11 cellular contexts compared by ENCODE assay signal in the genomic region with DNA sequence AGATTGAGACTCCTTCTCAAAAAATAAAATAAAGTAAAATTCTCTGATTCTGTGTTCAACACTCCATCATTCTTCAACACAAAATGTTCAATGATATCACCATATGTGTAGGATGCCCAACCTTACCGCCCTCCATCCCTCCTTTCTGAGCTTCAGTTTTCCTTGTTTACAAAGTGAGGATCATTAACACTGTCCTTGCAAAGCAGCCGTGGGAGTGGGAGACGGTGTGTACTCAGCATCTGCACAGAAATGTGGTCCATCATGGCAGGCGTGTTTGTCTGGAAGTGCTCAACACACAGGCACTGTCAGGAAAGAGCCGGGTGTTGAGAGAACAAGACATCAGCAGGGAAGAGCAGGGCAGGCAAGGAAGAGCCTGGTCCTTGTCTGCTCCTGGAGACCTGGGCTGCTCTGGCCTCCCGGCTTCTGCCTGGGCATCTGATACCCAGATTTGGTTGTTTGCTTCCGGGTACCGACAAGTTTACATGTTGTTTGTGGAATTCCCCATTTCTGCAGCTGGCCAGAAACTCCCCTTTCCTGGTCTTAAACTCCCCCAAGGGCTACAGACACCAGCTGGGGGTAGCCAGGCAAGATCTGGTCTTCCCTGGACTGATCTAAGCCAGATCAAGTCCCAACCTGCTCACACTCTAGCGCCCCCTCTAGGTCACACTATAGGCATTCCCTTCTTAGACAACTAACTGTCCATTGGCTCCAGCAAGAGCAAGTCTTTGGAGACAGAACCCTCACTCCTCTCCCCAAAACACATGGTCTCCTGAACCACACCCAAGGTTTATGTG.
DNase-seq lines count a peak whose midpoint lies in the region; ATAC-seq and TF ChIP-seq lines count a peak whose summit lies in the region.
"Had no signal": no experiment of that assay in that cellular context is flagged by ENCODE, and none has a peak within 500 bp of the region (broad histone marks: within the 10 kb centered on the region; RNA-seq: fewer than 3 reads in every experiment).

No MANE protein-coding gene starts in this region.

- no peak overlapping the region for H3K4me3 ChIP-seq in brain microvascular endothelial cell (ENCODE audit: low read depth, low read length)

- H3K27ac ChIP-seq in brain microvascular endothelial cell = no peak overlapping the region

- H3K27me3 Mint-ChIP-seq in nephron progenitor cell (ENCODE audit: low read depth, poor library complexity) = peaks cover 21% of the 10 kb centered on the region

- no peak overlapping the region for H3K4me3 Mint-ChIP-seq in nephron progenitor cell
- H3K4me3 Mint-ChIP-seq: CD8-positive, alpha-beta memory T cell had no signal

- H3K9me3 Mint-ChIP-seq in nephron progenitor cell = no peaks in the 10 kb centered on the region
- H3K9me3 Mint-ChIP-seq: CD8-positive, alpha-beta memory T cell had no signal

- in situ Hi-C loops in brain microvascular endothelial cell (cut with HindIII; ENCODE audit: low pct_ligation_motif_present, low sequenced_read_pairs) = no loop called here

- no peak overlapping the region for H3K27ac Mint-ChIP-seq in nephron progenitor cell

- no peaks in the 10 kb centered on the region for H3K36me3 Mint-ChIP-seq in nephron progenitor cell (ENCODE audit: low read depth)
- H3K36me3 Mint-ChIP-seq: CD8-positive, alpha-beta memory T cell had no signal

- no peaks in the 10 kb centered on the region for H3K36me3 ChIP-seq in brain microvascular endothelial cell (replicated peaks)

- ATAC-seq in HG03159 (IDR thresholded peaks at IDR 0.05; ENCODE audit: unreplicated experiment) = no peak
- ATAC-seq: Panc1 had no signal

- H3K27me3 ChIP-seq in brain microvascular endothelial cell (replicated peaks) = no peaks in the 10 kb centered on the region

- DNase-seq in SKM-1 treated with dmso at 0.1 percent for 144 hours (lab: John Stamatoyannopoulos, UW; ENCODE audit: unreplicated experiment) (peak; percentile 25), SKM-1 (lab: John Stamatoyannopoulos, UW; ENCODE audit: unreplicated experiment) (no peak), HuH-7 (ENCODE audit: low spot score) (peak; percentile 61), brain microvascular endothelial cell (no peak), nephron progenitor cell (peak; percentile 31), activated gamma-delta T cell (lab: John Stamatoyannopoulos, UW) (no peak), cerebellar nuclear complex (lab: John Stamatoyannopoulos, UW) (no peak)
- DNase-seq: CD8-positive, alpha-beta memory T cell; midbrain had no signal

- TF ChIP-seq CTCF in brain microvascular endothelial cell (IDR thresholded peaks at IDR 0.05; ENCODE audit: low read depth, low read length, missing control alignments) = peak; percentile 53
- TF ChIP-seq CTCF in nephron progenitor cell (IDR thresholded peaks at IDR 0.05) = peak; percentile 16

- H3K4me1 Mint-ChIP-seq in nephron progenitor cell = no peaks in the 10 kb centered on the region
- H3K4me1 Mint-ChIP-seq: CD8-positive, alpha-beta memory T cell had no signal

Comparison
In these comparisons a context has a peak if more than half of its experiments do, and no peak if none do; other contexts are left out.
1. DNase-seq: peak in SKM-1 treated with dmso at 0.1 percent for 144 hours (single experiment), HuH-7 (single experiment) and nephron progenitor cell (single experiment); none in SKM-1 (single experiment), brain microvascular endothelial cell (single experiment), activated gamma-delta T cell (single experiment) and cerebellar nuclear complex (0 of 2).